8 cellular contexts compared by ENCODE assay signal in the genomic region with DNA sequence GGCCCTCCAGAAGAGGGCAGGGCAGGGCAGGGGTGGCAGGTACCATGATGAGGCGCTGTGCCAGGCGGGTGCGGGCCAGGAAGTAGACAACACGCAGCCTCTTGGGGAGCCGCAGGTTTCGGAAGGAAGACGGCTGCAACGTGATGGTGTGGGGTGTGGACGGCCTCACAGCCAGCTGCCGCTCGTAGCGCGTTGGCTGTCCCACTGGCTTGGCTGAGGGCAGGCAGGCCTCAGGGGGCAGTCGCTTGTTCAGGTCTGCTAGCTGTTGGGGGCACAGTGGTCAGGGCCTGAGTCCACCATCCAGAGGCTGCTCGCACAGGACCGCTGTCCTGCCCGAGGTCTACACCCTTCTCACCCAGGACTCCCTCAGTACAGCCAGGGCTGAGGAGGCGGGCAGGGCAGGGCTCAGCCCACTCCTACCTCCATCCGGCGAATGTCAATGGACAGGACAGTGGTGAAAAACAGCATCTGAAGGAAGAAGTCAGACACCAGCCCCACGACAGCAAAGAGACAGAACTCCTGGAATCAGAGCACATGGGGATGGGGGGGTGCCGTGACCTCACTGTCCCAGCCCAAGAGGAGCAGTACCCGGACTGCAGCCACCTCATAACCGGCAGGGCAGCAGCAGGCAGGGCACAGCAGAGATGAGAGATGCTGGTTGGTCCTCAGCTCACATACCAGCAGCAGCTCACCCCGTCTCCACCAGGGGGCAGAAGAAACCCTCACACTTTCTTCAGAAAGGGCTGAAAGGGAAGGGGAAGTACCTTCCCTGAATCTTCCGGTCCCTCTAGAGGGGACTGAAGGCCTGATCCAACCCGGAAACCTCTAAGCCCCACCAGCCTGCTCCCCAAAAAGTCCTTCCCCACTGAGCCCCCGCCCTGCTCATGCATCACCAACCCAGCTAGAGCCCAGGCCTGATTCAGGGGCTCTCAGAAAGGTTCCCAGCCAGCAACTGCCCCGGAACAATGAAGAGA. TPM values are rescaled to one million over a fixed set of nuclear protein-coding genes. Genes with fewer than 3 reads are reported as not detected.
DNase-seq lines count a peak whose midpoint lies in the region; ATAC-seq and TF ChIP-seq lines count a peak whose summit lies in the region.

No MANE protein-coding gene starts in this region.

- peaks cover 15% of the 10 kb centered on the region for H3K36me3 Mint-ChIP-seq in T-helper 2 cell treated with Interferon-gamma antibody and Interleukin-4, amounts not matched to agents 5 μg/mL and 100 μg/mL, for 36 hours (ENCODE audit: low read depth)

- no peaks in the 10 kb centered on the region for H3K9me3 ChIP-seq in HEK293 (ENCODE audit: control insufficient read depth, insufficient read depth, low read depth, low read length)

- H3K9me3 Mint-ChIP-seq in T-helper 2 cell treated with Interferon-gamma antibody and Interleukin-4, amounts not matched to agents 5 μg/mL and 100 μg/mL, for 36 hours, result no peaks in the 10 kb centered on the region

- CTCF ChIA-PET in HEK293 (lab: Yijun Ruan, JAX), result interaction anchor here (0.6 to 3.3 kb wide), 16 partner anchors 11 to 737 kb away, joined by 3 to 18 read pairs (median 4); no protein-coding TSS in a partner anchor

- H3K4me1 Mint-ChIP-seq in T-helper 2 cell treated with Interferon-gamma antibody and Interleukin-4, amounts not matched to agents 5 μg/mL and 100 μg/mL, for 36 hours (ENCODE audit: low read depth), result peaks cover 4% of the 10 kb centered on the region

- H3K27me3 Mint-ChIP-seq in T-helper 2 cell treated with Interferon-gamma antibody and Interleukin-4, amounts not matched to agents 5 μg/mL and 100 μg/mL, for 36 hours (ENCODE audit: low read depth), result no peaks in the 10 kb centered on the region

- H3K4me3 Mint-ChIP-seq in T-helper 2 cell treated with Interferon-gamma antibody and Interleukin-4, amounts not matched to agents 5 μg/mL and 100 μg/mL, for 36 hours, result peak overlapping the region; percentile 69

- H3K36me3 ChIP-seq in HEK293 (ENCODE audit: control insufficient read depth in 2 of 2, insufficient read depth in 1 of 2, low read length in 2 of 2), result peaks cover 0 to 77% of the 10 kb centered on the region in 2 experiments; a peak in 1 of 3 replicates

- no peaks in the 10 kb centered on the region for H3K4me1 ChIP-seq in HEK293 (ENCODE audit: control insufficient read depth, insufficient read depth, low read length)

- TF ChIP-seq CTCF in HEK293 (tag by site-specific recombination; IDR thresholded peaks at IDR 0.05) (peak; percentile 78), astrocyte of the cerebellum (IDR thresholded peaks at IDR 0.05; ENCODE audit: low read depth, low read length, missing control alignments) (peak; percentile 92)

- intact Hi-C loops in sciatic nerve (cut with DNase I), result loop anchor here (10.0 kb wide), 1 partner anchor 54 kb away; the partner anchor contains the start of gene SCAP

- no peak overlapping the region for H3K27ac ChIP-seq in HEK293 (ENCODE audit: extremely low read depth, low read depth, low read length)

- peak overlapping the region; percentile 96 for H3K27ac Mint-ChIP-seq in T-helper 2 cell treated with Interferon-gamma antibody and Interleukin-4, amounts not matched to agents 5 μg/mL and 100 μg/mL, for 36 hours

- peak; percentile 90 for ATAC-seq in sciatic nerve

- in situ Hi-C loops in astrocyte of the cerebellum (cut with HindIII; ENCODE audit: low sequenced_read_pairs), result no loop called here

- H3K4me3 ChIP-seq in HEK293 (ENCODE audit: low read depth, low read length) (no peak overlapping the region), astrocyte of the cerebellum (ENCODE audit: low read depth, low read length) (no peak overlapping the region)

- peak; percentile 62 for DNase-seq in GM04503 (ENCODE audit: low read depth)
- peak; percentile 60 for DNase-seq in NCI-H1092 treated with DMSO at 0.1 percent for 48 hours (lab: John Stamatoyannopoulos, UW)
- peak; percentile 83 for DNase-seq in T-helper 2 cell treated with Interferon-gamma antibody and Interleukin-4, amounts not matched to agents 5 μg/mL and 100 μg/mL, for 36 hours (ENCODE audit: low spot score)
- peak; percentile 66 for DNase-seq in astrocyte of the cerebellum (ENCODE audit: low read depth)
- peak; percentile 57 to 73 for DNase-seq in hippocampal formation (lab: John Stamatoyannopoulos, UW)
- DNase-seq in sciatic nerve (ENCODE audit: low spot score), result peak; percentile 93
- no peak for DNase-seq in mesenteric fat pad (ENCODE audit: low spot score)

- POLR2A ChIA-PET in HEK293 (lab: Yijun Ruan, JAX), result interaction anchor here (0.8 to 1.7 kb wide), 4 partner anchors 9 to 382 kb away, joined by 3 to 6 read pairs (median 3); partner anchors contain the start of genes PTPN23 and SCAP

TF ChIP-seq in HEK293, 187 proteins besides CTCF, POLR2A, EP300 and RAD21 (continues in another document):
- peak; percentile 53 for TF ChIP-seq ZNF654 (tag by site-specific recombination; IDR thresholded peaks at IDR 0.05; ENCODE audit: low read depth)
- TF ChIP-seq, protein P1, sequence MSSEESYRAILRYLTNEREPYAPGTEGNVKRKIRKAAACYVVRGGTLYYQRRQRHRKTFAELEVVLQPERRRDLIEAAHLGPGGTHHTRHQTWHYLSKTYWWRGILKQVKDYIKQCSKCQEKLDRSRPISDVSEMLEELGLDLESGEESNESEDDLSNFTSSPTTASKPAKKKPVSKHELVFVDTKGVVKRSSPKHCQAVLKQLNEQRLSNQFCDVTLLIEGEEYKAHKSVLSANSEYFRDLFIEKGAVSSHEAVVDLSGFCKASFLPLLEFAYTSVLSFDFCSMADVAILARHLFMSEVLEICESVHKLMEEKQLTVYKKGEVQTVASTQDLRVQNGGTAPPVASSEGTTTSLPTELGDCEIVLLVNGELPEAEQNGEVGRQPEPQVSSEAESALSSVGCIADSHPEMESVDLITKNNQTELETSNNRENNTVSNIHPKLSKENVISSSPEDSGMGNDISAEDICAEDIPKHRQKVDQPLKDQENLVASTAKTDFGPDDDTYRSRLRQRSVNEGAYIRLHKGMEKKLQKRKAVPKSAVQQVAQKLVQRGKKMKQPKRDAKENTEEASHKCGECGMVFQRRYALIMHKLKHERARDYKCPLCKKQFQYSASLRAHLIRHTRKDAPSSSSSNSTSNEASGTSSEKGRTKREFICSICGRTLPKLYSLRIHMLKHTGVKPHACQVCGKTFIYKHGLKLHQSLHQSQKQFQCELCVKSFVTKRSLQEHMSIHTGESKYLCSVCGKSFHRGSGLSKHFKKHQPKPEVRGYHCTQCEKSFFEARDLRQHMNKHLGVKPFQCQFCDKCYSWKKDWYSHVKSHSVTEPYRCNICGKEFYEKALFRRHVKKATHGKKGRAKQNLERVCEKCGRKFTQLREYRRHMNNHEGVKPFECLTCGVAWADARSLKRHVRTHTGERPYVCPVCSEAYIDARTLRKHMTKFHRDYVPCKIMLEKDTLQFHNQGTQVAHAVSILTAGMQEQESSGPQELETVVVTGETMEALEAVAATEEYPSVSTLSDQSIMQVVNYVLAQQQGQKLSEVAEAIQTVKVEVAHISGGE (tag by site-specific recombination; conservative IDR thresholded peaks at IDR 0.05; ENCODE audit: low read depth), result peak; percentile 88
- TF ChIP-seq ZNF133 (tag by site-specific recombination; IDR thresholded peaks at IDR 0.05), result no peak
- TF ChIP-seq ZNF518A (tag by site-specific recombination; conservative IDR thresholded peaks at IDR 0.05; ENCODE audit: low read depth), result peak; percentile 53
- peak; percentile 68 for TF ChIP-seq ZNF449 (tag by site-specific recombination; IDR thresholded peaks at IDR 0.05)
- peak; percentile 96 for TF ChIP-seq PRDM1 (tag by site-specific recombination; IDR thresholded peaks at IDR 0.05)

RNA-seq across cellular contexts. Expression of gene PTPN23, which starts 40.0 kb away (rescaled TPM):
- total RNA-seq in sciatic nerve (53.7 TPM), mesenteric fat pad (40.3 TPM)

RNA-seq across cellular contexts. Expression of gene SCAP, which starts 54.9 kb away (rescaled TPM):
- total RNA-seq in sciatic nerve (64.6 TPM), mesenteric fat pad (72.8 TPM)
